Comparison of ENCODE assay signal across 8 cellular contexts in genomic region chr2:46915281-46915810, GRCh38. TPM values are rescaled to one million over a fixed set of nuclear protein-coding genes. Genes with fewer than 3 reads are reported as not detected.
DNase-seq lines count a peak whose midpoint lies in the region; ATAC-seq and TF ChIP-seq lines count a peak whose summit lies in the region.

TSS of gene MCFD2 (minus strand) at chr2:46915806. CDS start at chr2:46909171, 6,635 bp downstream.

- peak within 1 kb of the TSS; percentile 84 for H3K4me3 ChIP-seq in IMR-90 (ENCODE audit: insufficient read depth, low read depth, low read length)
- peak within 1 kb of the TSS; percentile 94 for H3K4me3 ChIP-seq in astrocyte of the cerebellum (ENCODE audit: low read depth, low read length)
- peak within 1 kb of the TSS; percentile 95 for H3K4me3 ChIP-seq in skeletal muscle cell (ENCODE audit: low read depth, low read length)

- peak within 1 kb of the TSS; percentile 92 for H4K91ac ChIP-seq in IMR-90 (ENCODE audit: insufficient read depth, low read depth, low read length)

- peak within 1 kb of the TSS; percentile 93 for H2AK9ac ChIP-seq in IMR-90 (replicated peaks; ENCODE audit: low read depth, low read length, poor library complexity)

- H3K9me1 ChIP-seq in IMR-90 (ENCODE audit: insufficient read depth, low read length) = peaks cover 19% of the 10 kb centered on the region

- peak; percentile 18 for ATAC-seq in GM21381 (IDR thresholded peaks at IDR 0.05; ENCODE audit: unreplicated experiment)
- peak; percentile 42 for ATAC-seq in IMR-90 (ENCODE audit: low read depth)

- CTCF ChIA-PET in IMR-90 (lab: Yijun Ruan, JAX) = interaction anchor here (2.0 kb wide), 1 partner anchor 407 kb away, joined by 5 read pairs; no protein-coding TSS in a partner anchor

- DNase-seq in Ammon's horn (ENCODE audit: low spot score) (peak; percentile 21), IMR-90 (no peak), astrocyte of the cerebellum (ENCODE audit: low read depth) (no peak), iPS DF 4.7 (ENCODE audit: extremely low read depth, low spot score) (peak; percentile 16), skeletal muscle cell (ENCODE audit: low read depth) (no peak), RPMI8226 (no peak), NK-92 (lab: John Stamatoyannopoulos, UW; ENCODE audit: unreplicated experiment) (no peak)

- dilution Hi-C loops in IMR-90 (cut with HindIII; ENCODE audit: low sequenced_read_pairs, unreplicated experiment) = no loop called here

- TF ChIP-seq CTCF in IMR-90 (conservative IDR thresholded peaks at IDR 0.05; ENCODE audit: low read depth, low read length) (no peak), astrocyte of the cerebellum (IDR thresholded peaks at IDR 0.05; ENCODE audit: low read depth, low read length, missing control alignments) (no peak)

- H4K20me1 ChIP-seq in IMR-90 (ENCODE audit: insufficient read depth, low read length) = peaks cover 28% of the 10 kb centered on the region

- intact Hi-C loops in IMR-90 (cut with micrococcal nuclease) = loop anchor here (5.0 kb wide), 1 partner anchor 52 kb away; no protein-coding TSS in a partner anchor

- POLR2A ChIA-PET in IMR-90 (lab: Charles Lee; ENCODE audit: unreplicated experiment) = no interaction called here

- peaks cover 9% of the 10 kb centered on the region for H3K4me1 ChIP-seq in IMR-90 (ENCODE audit: control insufficient read depth, insufficient read depth, low read length)

- no peak for TF ChIP-seq RAD21 in IMR-90 (IDR thresholded peaks at IDR 0.05; ENCODE audit: low read length)

- peak within 1 kb of the TSS; percentile 92 for H2BK120ac ChIP-seq in IMR-90 (ENCODE audit: low read depth, low read length)

- TF ChIP-seq POLR2A in IMR-90 (IDR thresholded peaks at IDR 0.05; ENCODE audit: low read depth, low read length) = peak; percentile 59

- H2BK15ac ChIP-seq in IMR-90 (ENCODE audit: low read depth, low read length) = peak within 1 kb of the TSS; percentile 85

- H3K27me3 ChIP-seq in IMR-90 (ENCODE audit: control insufficient read depth, insufficient read depth, low read length) = no peaks in the 10 kb centered on the region

- peak within 1 kb of the TSS; percentile 94 for H2AK5ac ChIP-seq in IMR-90 (ENCODE audit: low read depth, low read length)

- H3K18ac ChIP-seq in IMR-90 (ENCODE audit: low read depth, low read length) = peak within 1 kb of the TSS; percentile 75

- peaks cover 20 to 74% of the 10 kb centered on the region in 2 experiments for H3K79me1 ChIP-seq in IMR-90 (ENCODE audit: low read depth in 1 of 2, low read length in 2 of 2)

- peak within 1 kb of the TSS; percentile 85 for H4K5ac ChIP-seq in IMR-90 (ENCODE audit: low read depth, low read length)

- peak within 1 kb of the TSS; percentile 96 for H3K4ac ChIP-seq in IMR-90 (ENCODE audit: low read depth, low read length)

- H3K14ac ChIP-seq in IMR-90 (replicated peaks; ENCODE audit: low read depth, low read length) = peak within 1 kb of the TSS; percentile 98

- H2BK5ac ChIP-seq in IMR-90 (ENCODE audit: low read depth, low read length, poor library complexity, severe bottlenecking) = peak within 1 kb of the TSS; percentile 88

- H3K9me3 ChIP-seq in IMR-90 (ENCODE audit: control insufficient read depth, insufficient read depth, low read length) = no peaks in the 10 kb centered on the region

- peak within 1 kb of the TSS; percentile 77; the same call in 1 of the 2 replicates for H2BK20ac ChIP-seq in IMR-90 (ENCODE audit: low read depth, low read length)

- peak within 1 kb of the TSS; percentile 98 for H3K4me2 ChIP-seq in IMR-90 (ENCODE audit: low read depth, low read length)

- TSS peak; percentile 53 for BruUV-seq in IMR-90 (replicated peaks; lab: Mats Ljungman, UMichigan)

- peak within 1 kb of the TSS; percentile 99 for H3K23ac ChIP-seq in IMR-90 (ENCODE audit: low read depth, low read length)

- H3K9ac ChIP-seq in IMR-90 (ENCODE audit: low read depth, low read length) = peak within 1 kb of the TSS; percentile 96

- H3K56ac ChIP-seq in IMR-90 (ENCODE audit: extremely low read depth, insufficient read depth, low read length) = peak within 1 kb of the TSS; percentile 94

- H4K8ac ChIP-seq in IMR-90 (ENCODE audit: low read depth in 2 of 2, low read length in 2 of 2) = peak within 1 kb of the TSS; percentile 87 to 99

- H3K36me3 ChIP-seq in IMR-90 (ENCODE audit: control insufficient read depth, insufficient read depth, low read length) = peaks cover 10% of the 10 kb centered on the region

- in situ Hi-C loops in IMR-90 (cut with MboI; ENCODE audit: low sequenced_read_pairs) (loop anchor here (10.0 kb wide), 1 partner anchor 409 kb away; no protein-coding TSS in a partner anchor), astrocyte of the cerebellum (cut with HindIII; ENCODE audit: low sequenced_read_pairs) (no loop called here)

- H3K27ac ChIP-seq in IMR-90 (ENCODE audit: insufficient read depth, low read length) = peak within 1 kb of the TSS; percentile 88

- H2AFZ ChIP-seq in IMR-90 (replicated peaks; ENCODE audit: low read length, poor library complexity) = peak within 1 kb of the TSS; percentile 98

- 2% methylated on average over 11 of the region's 38 CpGs; no CpG with 5 or more reads in 1 of the 2 experiments for WGBS in IMR-90 (ENCODE audit: extremely low coverage in 2 of 2, insufficient read length in 1 of 2), 2 experiments

TF ChIP-seq in IMR-90, 13 proteins besides CTCF, POLR2A, EP300 and RAD21:
- TF ChIP-seq NFE2L2 (IDR thresholded peaks at IDR 0.05; ENCODE audit: low read depth, low read length) = no peak
- TF ChIP-seq, protein P1, sequence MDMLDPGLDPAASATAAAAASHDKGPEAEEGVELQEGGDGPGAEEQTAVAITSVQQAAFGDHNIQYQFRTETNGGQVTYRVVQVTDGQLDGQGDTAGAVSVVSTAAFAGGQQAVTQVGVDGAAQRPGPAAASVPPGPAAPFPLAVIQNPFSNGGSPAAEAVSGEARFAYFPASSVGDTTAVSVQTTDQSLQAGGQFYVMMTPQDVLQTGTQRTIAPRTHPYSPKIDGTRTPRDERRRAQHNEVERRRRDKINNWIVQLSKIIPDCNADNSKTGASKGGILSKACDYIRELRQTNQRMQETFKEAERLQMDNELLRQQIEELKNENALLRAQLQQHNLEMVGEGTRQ (IDR thresholded peaks at IDR 0.05; ENCODE audit: low read depth, low read length) = no peak
- TF ChIP-seq MAZ (IDR thresholded peaks at IDR 0.05; ENCODE audit: borderline replicate concordance, low read depth, low read length) = no peak
- no peak for TF ChIP-seq FOS (IDR thresholded peaks at IDR 0.05; ENCODE audit: low read depth, low read length)
- no peak for TF ChIP-seq BHLHE40 (IDR thresholded peaks at IDR 0.05; ENCODE audit: low read depth, low read length)
- no peak for TF ChIP-seq MXI1 (IDR thresholded peaks at IDR 0.05; ENCODE audit: borderline replicate concordance, low read depth, low read length)
- TF ChIP-seq, protein P2, sequence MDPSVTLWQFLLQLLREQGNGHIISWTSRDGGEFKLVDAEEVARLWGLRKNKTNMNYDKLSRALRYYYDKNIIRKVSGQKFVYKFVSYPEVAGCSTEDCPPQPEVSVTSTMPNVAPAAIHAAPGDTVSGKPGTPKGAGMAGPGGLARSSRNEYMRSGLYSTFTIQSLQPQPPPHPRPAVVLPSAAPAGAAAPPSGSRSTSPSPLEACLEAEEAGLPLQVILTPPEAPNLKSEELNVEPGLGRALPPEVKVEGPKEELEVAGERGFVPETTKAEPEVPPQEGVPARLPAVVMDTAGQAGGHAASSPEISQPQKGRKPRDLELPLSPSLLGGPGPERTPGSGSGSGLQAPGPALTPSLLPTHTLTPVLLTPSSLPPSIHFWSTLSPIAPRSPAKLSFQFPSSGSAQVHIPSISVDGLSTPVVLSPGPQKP (IDR thresholded peaks at IDR 0.05; ENCODE audit: borderline replicate concordance, low read depth, low read length) = no peak
- TF ChIP-seq CHD1 (IDR thresholded peaks at IDR 0.05; ENCODE audit: low read depth, low read length) = no peak
- TF ChIP-seq MAFK (IDR thresholded peaks at IDR 0.05; ENCODE audit: low read depth, low read length) = no peak
- no peak for TF ChIP-seq RCOR1 (IDR thresholded peaks at IDR 0.05; ENCODE audit: insufficient replicate concordance, low read length)
- TF ChIP-seq CEBPB (IDR thresholded peaks at IDR 0.05; ENCODE audit: low read depth, low read length) = no peak
- TF ChIP-seq SMC3 (IDR thresholded peaks at IDR 0.05; ENCODE audit: low read depth, low read length) = no peak
- TF ChIP-seq RFX5 (IDR thresholded peaks at IDR 0.05; ENCODE audit: low read depth, low read length) = no peak

RNA-seq across cellular contexts. Expression of gene MCFD2, which starts in this region (rescaled TPM):
- 177 and 219 TPM in 2 replicates for total RNA-seq in IMR-90 (2012; rRNA removed)
- 127 and 145 TPM in 2 replicates for polyA plus RNA-seq in IMR-90 (2012; rRNA removed)
- polyA plus RNA-seq in IMR-90 (2012; cell fraction: cytosol; rRNA removed) = 51.2 and 117 TPM in 2 replicates
- 56.9 and 86.4 TPM in 2 replicates for polyA plus RNA-seq in IMR-90 (2012; cell fraction: nucleus; rRNA removed; ENCODE audit: low replicate concordance)

Comparison
In these comparisons a context has a peak if more than half of its experiments do, and no peak if none do; other contexts are left out.
1. DNase-seq: peak in Ammon's horn (single experiment) and iPS DF 4.7 (single experiment); none in IMR-90 (single experiment), astrocyte of the cerebellum (single experiment), skeletal muscle cell (single experiment), RPMI8226 (single experiment) and NK-92 (single experiment).
2. Peak in every context shown above with its lines, with median percentiles within 50 percentile points of each other: H3K4me3 ChIP-seq.